1 cellular context compared by ENCODE assay signal in the genomic region with DNA sequence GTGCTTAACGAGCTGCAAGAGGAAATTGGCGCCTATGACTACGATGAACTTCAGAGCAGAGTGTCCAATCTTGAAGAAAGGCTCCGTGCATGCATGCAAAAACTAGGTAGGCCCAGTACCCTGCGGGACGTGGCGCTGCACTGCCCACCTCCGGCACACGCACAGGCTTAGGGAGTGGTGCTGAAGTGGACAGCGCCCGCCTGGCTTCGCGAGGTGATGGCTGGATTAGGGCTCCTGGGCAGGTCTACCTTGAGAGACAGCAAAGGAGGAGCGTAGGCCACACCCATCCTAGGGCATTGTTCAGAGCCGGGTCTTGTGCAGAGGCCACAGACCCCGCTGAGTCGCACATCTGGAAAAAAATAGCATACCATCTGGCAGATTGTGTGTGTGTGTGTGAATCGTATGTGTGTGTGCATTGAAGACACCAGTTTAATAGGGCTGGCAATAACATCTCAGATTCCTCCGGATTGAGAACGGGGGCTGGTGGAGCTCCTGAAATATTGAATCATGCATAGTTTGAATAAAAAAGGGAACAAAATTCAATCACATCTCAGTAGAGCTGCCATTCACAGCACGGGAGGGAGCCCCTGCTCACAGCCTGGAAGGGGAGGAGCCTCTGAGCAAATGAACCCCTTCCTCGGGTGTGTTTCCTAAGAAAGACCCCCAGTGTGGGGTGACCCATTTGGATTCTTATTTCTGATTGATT.
A peak's percentile ranks its signal among the peaks of the same experiment; 100 is the strongest.
TF ChIP-seq lines count a peak whose summit lies in the region.

No MANE protein-coding gene starts in this region.

TF ChIP-seq in K562, 482 proteins besides CTCF, POLR2A, EP300 and RAD21 (continued from another document):
- TF ChIP-seq PRMT5 (CRISPR knock-in tag; IDR thresholded peaks at IDR 0.05) (0 out of 2 replicates have a peak, but pooled peaks have one; percentile 49), ZNF764 (CRISPR knock-in tag; IDR thresholded peaks at IDR 0.05; ENCODE audit: low read depth) (no peak), ZNF274 (IDR thresholded peaks at IDR 0.05; ENCODE audit: borderline replicate concordance, low read depth, low read length) (no peak), ZC3H11A (IDR thresholded peaks at IDR 0.05; ENCODE audit: low read depth, low read length) (no peak), OTX1 (CRISPR knock-in tag; IDR thresholded peaks at IDR 0.05) (no peak)
